21 cellular contexts compared by ENCODE assay signal in genomic region chr17:73138541-73139138, GRCh38. TPM values are rescaled to one million over a fixed set of nuclear protein-coding genes. Genes with fewer than 3 reads are reported as not detected.
A peak's percentile ranks its signal among the peaks of the same experiment; 100 is the strongest.
DNase-seq lines count a peak whose midpoint lies in the region; ATAC-seq and TF ChIP-seq lines count a peak whose summit lies in the region.
"Had no signal": no experiment of that assay in that cellular context is flagged by ENCODE, and none has a peak within 500 bp of the region (broad histone marks: within the 10 kb centered on the region; RNA-seq: fewer than 3 reads in every experiment).

No MANE protein-coding gene starts in this region.

- no peak overlapping the region for H3K4me3 Mint-ChIP-seq in stimulated activated effector memory CD8-positive, alpha-beta T cell treated with anti-CD3 and anti-CD28 coated beads, Interleukin-12 subunit alpha, Interleukin-12 subunit beta, amount 100 ng/mL, for 72 hours
- H3K4me3 Mint-ChIP-seq: activated naive CD8-positive, alpha-beta T cell; central memory CD8-positive, alpha-beta T cell; neural crest cell had no signal

- peak overlapping the region; percentile 62 for H3K9ac ChIP-seq in Karpas-422 (ENCODE audit: low read length)

- BruUV-seq in Panc1 (replicated peaks; lab: Mats Ljungman, UMichigan): no TSS peak

- no peaks in the 10 kb centered on the region for H3K36me3 ChIP-seq in Karpas-422 (ENCODE audit: insufficient read depth, low read length)
- no peaks in the 10 kb centered on the region for H3K36me3 ChIP-seq in Panc1 (ENCODE audit: control insufficient read depth, insufficient read depth, low read length)
- H3K36me3 ChIP-seq in stomach: no peaks in the 10 kb centered on the region
- H3K36me3 ChIP-seq: ascending aorta, sigmoid colon had no signal

- H3K4me1 ChIP-seq in Karpas-422 (ENCODE audit: low read length) (peaks cover 84% of the 10 kb centered on the region), Panc1 (ENCODE audit: control insufficient read depth, insufficient read depth, low read length) (no peaks in the 10 kb centered on the region), stomach (no peaks in the 10 kb centered on the region)
- H3K4me1 ChIP-seq: ascending aorta, sigmoid colon had no signal

- peak overlapping the region; percentile 72 for H3K4me2 ChIP-seq in Karpas-422 (ENCODE audit: low read depth, low read length, poor library complexity, severe bottlenecking)

- POLR2A ChIA-PET in Panc1 (lab: Charles Lee): interaction anchor here (0.6 kb wide), 1 partner anchor 1230 kb away, joined by 3 read pairs; no protein-coding TSS in a partner anchor

- TF ChIP-seq POLR2A in stomach (IDR thresholded peaks at IDR 0.05): no peak

- DNase-seq in NCI-H748 (lab: John Stamatoyannopoulos, UW; ENCODE audit: unreplicated experiment) (peak; percentile 42), NCI-H748 treated with DMSO at 0.1 percent for 48 hours (lab: John Stamatoyannopoulos, UW) (no peak), Karpas-422 (peak; percentile 94), Panc1 (ENCODE audit: low read depth, low spot score) (no peak), NCI-H2171 (lab: John Stamatoyannopoulos, UW) (no peak), stomach (no peak)
- DNase-seq in stimulated activated effector memory CD8-positive, alpha-beta T cell treated with anti-CD3 and anti-CD28 coated beads, Interleukin-12 subunit alpha, Interleukin-12 subunit beta, amount 100 ng/mL, for 72 hours (ENCODE audit: low spot score in 2 of 2): no peak
- DNase-seq: ACHN; activated CD4-positive, alpha-beta T cell treated with anti-CD3 and anti-CD28 coated beads, Interleukin-2, amount 50 U/mL, for 1 hour; Calu3; foreskin fibroblast; HCEC 1CT; mucosa of descending colon; NCI-H2227 treated with DMSO at 0.1 percent for 48 hours; sigmoid colon had no signal

- H2AFZ ChIP-seq in Karpas-422 (ENCODE audit: low read length): no peak overlapping the region

- no peak overlapping the region for H3K27ac Mint-ChIP-seq in stimulated activated effector memory CD8-positive, alpha-beta T cell treated with anti-CD3 and anti-CD28 coated beads, Interleukin-12 subunit alpha, Interleukin-12 subunit beta, amount 100 ng/mL, for 72 hours
- H3K27ac Mint-ChIP-seq: activated naive CD8-positive, alpha-beta T cell had no signal

- no peaks in the 10 kb centered on the region for H3K9me2 ChIP-seq in Karpas-422 (replicated peaks; ENCODE audit: insufficient read depth, low read length)

- no peaks in the 10 kb centered on the region for H4K20me1 ChIP-seq in Karpas-422 (ENCODE audit: insufficient read depth, low read depth, low read length)

- TF ChIP-seq CTCF in Panc1 (IDR thresholded peaks at IDR 0.05): no peak
- TF ChIP-seq CTCF in stomach (IDR thresholded peaks at IDR 0.05): no peak

- in situ Hi-C loops in Panc1 (cut with HindIII; ENCODE audit: low pct_unique_long_range_greater_than_20kb, low sequenced_read_pairs): no loop called here

- H3K36me3 Mint-ChIP-seq in stimulated activated effector memory CD8-positive, alpha-beta T cell treated with anti-CD3 and anti-CD28 coated beads, Interleukin-12 subunit alpha, Interleukin-12 subunit beta, amount 100 ng/mL, for 72 hours: no peaks in the 10 kb centered on the region
- H3K36me3 Mint-ChIP-seq: activated naive CD8-positive, alpha-beta T cell had no signal

- H3K9me3 ChIP-seq in Karpas-422 (ENCODE audit: low read length): no peaks in the 10 kb centered on the region
- H3K9me3 ChIP-seq in Panc1 (ENCODE audit: control insufficient read depth, insufficient read depth, low read depth, low read length): no peaks in the 10 kb centered on the region
- H3K9me3 ChIP-seq in stomach: no peaks in the 10 kb centered on the region
- H3K9me3 ChIP-seq: ascending aorta, mucosa of descending colon, sigmoid colon had no signal

- no peaks in the 10 kb centered on the region for H3K9me3 Mint-ChIP-seq in stimulated activated effector memory CD8-positive, alpha-beta T cell treated with anti-CD3 and anti-CD28 coated beads, Interleukin-12 subunit alpha, Interleukin-12 subunit beta, amount 100 ng/mL, for 72 hours
- H3K9me3 Mint-ChIP-seq: central memory CD8-positive, alpha-beta T cell; neural crest cell had no signal

- H3K27ac ChIP-seq in Karpas-422 (ENCODE audit: low read length) (peak overlapping the region; percentile 100), Panc1 (ENCODE audit: low read length) (no peak overlapping the region), stomach (no peak overlapping the region)
- H3K27ac ChIP-seq: ascending aorta, sigmoid colon had no signal

- intact Hi-C loops in Panc1 (cut with micrococcal nuclease; ENCODE audit: unreplicated experiment): no loop called here
- intact Hi-C loops in stomach (cut with DNase I; ENCODE audit: low total_unique reads): no loop called here

- no peak for TF ChIP-seq EP300 in stomach (IDR thresholded peaks at IDR 0.05)

- CTCF ChIA-PET in Panc1 (lab: Charles Lee): no interaction called here

- ATAC-seq in Panc1 (0 out of 2 replicates have a peak, but pooled peaks have one; percentile 49), HG03025 (IDR thresholded peaks at IDR 0.05; ENCODE audit: low FRiP score, unreplicated experiment) (no peak)
- ATAC-seq in stimulated activated effector memory CD8-positive, alpha-beta T cell treated with anti-CD3 and anti-CD28 coated beads, Interleukin-12 subunit alpha, Interleukin-12 subunit beta, amount 100 ng/mL, for 72 hours: peak; percentile 39
- ATAC-seq: mucosa of descending colon had no signal

- WGBS in stomach, 5 donors: 55 to 65% (median 62%) methylated on average over 8 to 11 of the region's 11 CpGs

- peaks cover 12% of the 10 kb centered on the region for H3K4me1 Mint-ChIP-seq in stimulated activated effector memory CD8-positive, alpha-beta T cell treated with anti-CD3 and anti-CD28 coated beads, Interleukin-12 subunit alpha, Interleukin-12 subunit beta, amount 100 ng/mL, for 72 hours
- H3K4me1 Mint-ChIP-seq: neural crest cell had no signal

- H3K4me3 ChIP-seq in Karpas-422 (ENCODE audit: low read length): peak overlapping the region; percentile 6
- H3K4me3 ChIP-seq in Panc1 (ENCODE audit: low read depth in 2 of 2, low read length in 2 of 2): no peak overlapping the region
- no peak overlapping the region for H3K4me3 ChIP-seq in stomach
- H3K4me3 ChIP-seq: ascending aorta, mucosa of descending colon, sigmoid colon had no signal

- H3K79me2 ChIP-seq in Karpas-422 (ENCODE audit: low read length): no peaks in the 10 kb centered on the region

- H3K27me3 ChIP-seq in Karpas-422 (ENCODE audit: low read length) (no peaks in the 10 kb centered on the region), Panc1 (ENCODE audit: control insufficient read depth, insufficient read depth, low read length) (no peaks in the 10 kb centered on the region), stomach (peaks cover 0 to 12% (median 0%) of the 10 kb centered on the region in 3 donors)
- H3K27me3 ChIP-seq: ascending aorta had no signal

RNA-seq across cellular contexts. Expression of gene SSTR2, which starts 26.2 kb away (rescaled TPM):
- total RNA-seq in Karpas-422 (2014; rRNA removed; shearing (Covaris generic); ENCODE audit: low replicate concordance): 20.9 and 25.3 TPM in 2 replicates
- total RNA-seq in Panc1 (2021; ENCODE audit: unreplicated experiment) (0.77 TPM), stomach (10 to 100 TPM in 1 of 5 donors, 1 to 10 TPM in 2, under 1 TPM in 2; under 0.01 to 21.1 (median 1.1) TPM)
- 0.57 TPM for polyA plus RNA-seq in Panc1 (2012; ENCODE audit: insufficient read length)
- polyA plus RNA-seq in stomach: under 1 TPM; 0.38 to 0.76 (median 0.62) TPM
- total RNA-seq: epithelial cell of proximal tubule had no signal

RNA-seq across cellular contexts. Expression of gene SLC39A11, which starts 46.2 kb away (rescaled TPM):
- total RNA-seq in Karpas-422 (2014; rRNA removed; shearing (Covaris generic); ENCODE audit: low replicate concordance): 49.6 and 69.7 TPM in 2 replicates
- total RNA-seq in Panc1 (2021; ENCODE audit: unreplicated experiment) (56.1 TPM), stomach (10 to 100 TPM in 4 of 5 donors, 1 to 10 TPM in 1; 7.0 to 62.0 (median 30.6) TPM)
- 31.5 TPM for polyA plus RNA-seq in Panc1 (2012; ENCODE audit: insufficient read length)
- 1 to 10 TPM; 5.2 to 8.4 (median 8.0) TPM for polyA plus RNA-seq in stomach

RNA-seq across cellular contexts. Expression of gene COG1, which starts 54.2 kb away (rescaled TPM):
- total RNA-seq in Karpas-422 (2014; rRNA removed; shearing (Covaris generic); ENCODE audit: low replicate concordance): 11.0 and 25.3 TPM in 2 replicates
- total RNA-seq in Panc1 (2021; ENCODE audit: unreplicated experiment) (41.2 TPM), stomach (10 to 100 TPM; 13.4 to 68.9 (median 25.9) TPM)
- polyA plus RNA-seq in Panc1 (2012; ENCODE audit: insufficient read length): 42.3 TPM
- 10 to 100 TPM; 11.6 to 18.0 (median 15.4) TPM for polyA plus RNA-seq in stomach

Comparison
In these comparisons a context has a peak if more than half of its experiments do, and no peak if none do; other contexts are left out.
1. DNase-seq: peak in NCI-H748 (single experiment) and Karpas-422 (single experiment); none in NCI-H748 treated with DMSO at 0.1 percent for 48 hours (single experiment), Panc1 (single experiment), stimulated activated effector memory CD8-positive, alpha-beta T cell treated with anti-CD3 and anti-CD28 coated beads, Interleukin-12 subunit alpha, Interleukin-12 subunit beta, amount 100 ng/mL, for 72 hours (0 of 2), NCI-H2171 (single experiment) and stomach (single experiment).